Comparison of ENCODE assay signal across 1 cellular context in genomic region chr4:6134612-6135220, GRCh38.
TF ChIP-seq lines count a peak whose summit lies in the region.

No MANE protein-coding gene starts in this region.

TF ChIP-seq in HepG2, 621 proteins besides CTCF, POLR2A, EP300 and RAD21 (continued from another document):
- TF ChIP-seq ZNF552 (CRISPR knock-in tag; IDR thresholded peaks at IDR 0.05; ENCODE audit: borderline replicate concordance): no peak
- TF ChIP-seq SOX5 (CRISPR knock-in tag; IDR thresholded peaks at IDR 0.05; ENCODE audit: borderline replicate concordance): no peak
- TF ChIP-seq ZNF589 (CRISPR knock-in tag; conservative IDR thresholded peaks at IDR 0.05): no peak
- no peak for TF ChIP-seq HNRNPL (IDR thresholded peaks at IDR 0.05; ENCODE audit: low read depth, low read length)
- TF ChIP-seq RFX5 (IDR thresholded peaks at IDR 0.05; ENCODE audit: low read depth, low read length): no peak
